In genomic region chr4:154503598-154503997, GRCh38 we compare ENCODE assay signal across 10 cellular contexts. TPM values are rescaled to one million over a fixed set of nuclear protein-coding genes. Genes with fewer than 3 reads are reported as not detected.
DNase-seq lines count a peak whose midpoint lies in the region; ATAC-seq and TF ChIP-seq lines count a peak whose summit lies in the region.
"Had no signal": no experiment of that assay in that cellular context is flagged by ENCODE, and none has a peak within 500 bp of the region (broad histone marks: within the 10 kb centered on the region; RNA-seq: fewer than 3 reads in every experiment).

No MANE protein-coding gene starts in this region.

- H3K27me3 Mint-ChIP-seq in effector memory CD8-positive, alpha-beta T cell = peaks cover 39 to 64% of the 10 kb centered on the region in 2 donors

- no peak overlapping the region for H3K4me3 Mint-ChIP-seq in effector memory CD8-positive, alpha-beta T cell
- H3K4me3 Mint-ChIP-seq: central memory CD8-positive, alpha-beta T cell had no signal

- H3K4me1 ChIP-seq in thoracic aorta (ENCODE audit: control insufficient read depth in 1 of 2, low read depth in 2 of 2) = no peaks in the 10 kb centered on the region

- no peak overlapping the region for H3K27ac Mint-ChIP-seq in effector memory CD8-positive, alpha-beta T cell

- H3K4me1 Mint-ChIP-seq in effector memory CD8-positive, alpha-beta T cell (ENCODE audit: low read depth in 2 of 2) = no peaks in the 10 kb centered on the region
- H3K4me1 Mint-ChIP-seq: central memory CD8-positive, alpha-beta T cell had no signal

- DNase-seq in NCI-H510A treated with DMSO at 0.1 percent for 48 hours (lab: John Stamatoyannopoulos, UW) = peak; percentile 6
- DNase-seq in NCI-H510A (lab: John Stamatoyannopoulos, UW) = no peak
- DNase-seq in NCI-H748 (lab: John Stamatoyannopoulos, UW; ENCODE audit: unreplicated experiment) = peak; percentile 38
- peak; percentile 66 for DNase-seq in epithelial cell of esophagus (ENCODE audit: low read depth)
- DNase-seq in thoracic aorta (ENCODE audit: low spot score) = no peak
- DNase-seq in effector memory CD8-positive, alpha-beta T cell = no peak
- DNase-seq: COR-L47 had no signal

- H3K27me3 ChIP-seq in thoracic aorta (replicated peaks; ENCODE audit: insufficient read depth) = no peaks in the 10 kb centered on the region

- H3K4me3 ChIP-seq in epithelial cell of esophagus (ENCODE audit: low read length) (no peak overlapping the region), thoracic aorta (no peak overlapping the region)

- no peaks in the 10 kb centered on the region for H3K36me3 ChIP-seq in thoracic aorta

- H3K9me3 Mint-ChIP-seq in effector memory CD8-positive, alpha-beta T cell = no peaks in the 10 kb centered on the region
- H3K9me3 Mint-ChIP-seq: central memory CD8-positive, alpha-beta T cell had no signal

- TF ChIP-seq CTCF in epithelial cell of esophagus (IDR thresholded peaks at IDR 0.05; ENCODE audit: insufficient read depth, low read depth, low read length, missing control alignments) = peak; percentile 65
- TF ChIP-seq CTCF in thoracic aorta (IDR thresholded peaks at IDR 0.05) = peak; percentile 29

- H3K9me3 ChIP-seq in thoracic aorta = no peaks in the 10 kb centered on the region

- no peak overlapping the region for H3K27ac ChIP-seq in thoracic aorta

- H3K36me3 Mint-ChIP-seq in effector memory CD8-positive, alpha-beta T cell (ENCODE audit: insufficient read depth) = no peaks in the 10 kb centered on the region

- ATAC-seq in thoracic aorta (ENCODE audit: insufficient number of reproducible peaks, low FRiP score, low read depth) = no peak
- no peak for ATAC-seq in HG03460 (IDR thresholded peaks at IDR 0.05; ENCODE audit: unreplicated experiment)
- no peak for ATAC-seq in effector memory CD8-positive, alpha-beta T cell (replicated peaks)
- no peak for ATAC-seq in HG03378 (IDR thresholded peaks at IDR 0.05; ENCODE audit: unreplicated experiment)

RNA-seq across cellular contexts. Expression of gene DCHS2, which starts 12.0 kb away (rescaled TPM):
- under 1 TPM in 1 of 2 donors, not detected in 1; 0.35 TPM for total RNA-seq in thoracic aorta

RNA-seq across cellular contexts. Expression of gene PLRG1, which starts 46.6 kb away (rescaled TPM):
- 10 to 100 TPM; 18.4 to 42.5 TPM for total RNA-seq in thoracic aorta

RNA-seq across cellular contexts. Expression of gene FGB, which starts 59.2 kb away (rescaled TPM):
- not detected for total RNA-seq in thoracic aorta

Comparison
In these comparisons a context has a peak if more than half of its experiments do, and no peak if none do; other contexts are left out.
1. DNase-seq: peak in NCI-H510A treated with DMSO at 0.1 percent for 48 hours (single experiment), NCI-H748 (single experiment) and epithelial cell of esophagus (single experiment); none in NCI-H510A (single experiment), thoracic aorta (single experiment) and effector memory CD8-positive, alpha-beta T cell (0 of 3).